In genomic region chr21:42527489-42528158, GRCh38 we compare ENCODE assay signal across 7 cellular contexts. TPM values are rescaled to one million over a fixed set of nuclear protein-coding genes. Genes with fewer than 3 reads are reported as not detected.
A peak's percentile ranks its signal among the peaks of the same experiment; 100 is the strongest.
DNase-seq lines count a peak whose midpoint lies in the region; ATAC-seq and TF ChIP-seq lines count a peak whose summit lies in the region.

No MANE protein-coding gene starts in this region.

- H3K36me3 ChIP-seq in Peyer's patch (peaks cover 0 to 12% (median 0%) of the 10 kb centered on the region in 3 donors), spleen (peaks cover 0 to 57% (median 6%) of the 10 kb centered on the region in 6 donors), SJCRH30 (no peaks in the 10 kb centered on the region)

- peaks cover 7 to 62% (median 33%) of the 10 kb centered on the region in 4 donors for H3K4me1 ChIP-seq in Peyer's patch
- H3K4me1 ChIP-seq in spleen: peaks cover 24 to 91% (median 53%) of the 10 kb centered on the region in 6 donors
- peaks cover 8% of the 10 kb centered on the region; the same call in 1 of the 2 replicates for H3K4me1 ChIP-seq in SJCRH30

- H3K9me3 ChIP-seq in Peyer's patch (no peaks in the 10 kb centered on the region), spleen (no peaks in the 10 kb centered on the region), SJCRH30 (replicated peaks) (no peaks in the 10 kb centered on the region)

- TF ChIP-seq POLR2A in Peyer's patch (IDR thresholded peaks at IDR 0.05) (no peak), spleen (IDR thresholded peaks at IDR 0.05) (no peak)

- intact Hi-C loops in spleen (cut with DNase I; ENCODE audit: low total_unique reads): no loop called here

- ATAC-seq in GM21390 (IDR thresholded peaks at IDR 0.05; ENCODE audit: unreplicated experiment) (peak; percentile 35), HG02885 (IDR thresholded peaks at IDR 0.05; ENCODE audit: poor library complexity, unreplicated experiment) (no peak)

- H3K27ac ChIP-seq in Peyer's patch (peak overlapping the region; percentile 71 to 88 (median 80)), spleen (peak overlapping the region; percentile 38 to 91 (median 83)), SJCRH30 (no peak overlapping the region)

- TF ChIP-seq CTCF in Peyer's patch (IDR thresholded peaks at IDR 0.05) (no peak), spleen (IDR thresholded peaks at IDR 0.05 in 8 of 11, conservative IDR thresholded peaks at IDR 0.05 in 3 of 11) (no peak)

- DNase-seq in Peyer's patch (peak in 2 of 3 donors; percentile 49 to 69), spleen (no peak), SJCRH30 (no peak), NCI-H1694 (lab: John Stamatoyannopoulos, UW) (no peak)
- DNase-seq in central memory CD4-positive, alpha-beta T cell: peak; percentile 84

- H3K4me3 ChIP-seq in Peyer's patch: peak overlapping the region in 3 of 4 donors; percentile 10 to 30 (median 24)
- H3K4me3 ChIP-seq in spleen: peak overlapping the region in 3 of 8 donors; percentile 6 to 51 (median 11)
- no peak overlapping the region for H3K4me3 ChIP-seq in SJCRH30

- no peaks in the 10 kb centered on the region for H3K27me3 ChIP-seq in Peyer's patch
- H3K27me3 ChIP-seq in spleen (replicated peaks in 1 of 7): no peaks in the 10 kb centered on the region
- peaks cover 6% of the 10 kb centered on the region; the same call in 1 of the 2 replicates for H3K27me3 ChIP-seq in SJCRH30

- 22 to 44% (median 34%) methylated on average over 13 of the region's 13 CpGs for WGBS in spleen, 5 donors

RNA-seq across cellular contexts. Expression of gene SLC37A1, which starts 14.0 kb away (rescaled TPM):
- 100 to 1,000 TPM in 3 of 4 donors, 10 to 100 TPM in 1; 66.0 to 249 (median 195) TPM for total RNA-seq in Peyer's patch
- 10 to 100 TPM; 20.9 to 31.4 (median 24.5) TPM for total RNA-seq in spleen
- 10 to 100 TPM in 1 of 3 donors, 1 to 10 TPM in 2; 6.9 to 12.0 (median 9.5) TPM for polyA plus RNA-seq in spleen
- total RNA-seq in SJCRH30 (2014; rRNA removed; shearing (Covaris generic)): not detected in 2 replicates

RNA-seq across cellular contexts. Expression of gene RSPH1, which starts 31.6 kb away (rescaled TPM):
- total RNA-seq in Peyer's patch (10 to 100 TPM in 1 of 4 donors, 1 to 10 TPM in 3; 2.5 to 11.0 (median 6.7) TPM), spleen (under 1 TPM in 2 of 7 donors, not detected in 5; 0.25 to 0.33 TPM)
- polyA plus RNA-seq in spleen: under 1 TPM; 0.10 to 0.35 (median 0.26) TPM
- total RNA-seq in SJCRH30 (2014; rRNA removed; shearing (Covaris generic)): not detected in 2 replicates

Comparison
In these comparisons a context has a peak if more than half of its experiments do, and no peak if none do; other contexts are left out.
1. DNase-seq: peak in Peyer's patch (2 of 3) and central memory CD4-positive, alpha-beta T cell (single experiment); none in spleen (single experiment), SJCRH30 (0 of 2) and NCI-H1694 (single experiment).
2. RNA of gene SLC37A1, which starts 14.0 kb away (total RNA-seq): 66.0 to 249 TPM in Peyer's patch and 20.9 to 31.4 TPM in spleen; not detected in SJCRH30; every median in the first group is over 10 times any median in the second.